ENCODE assay signal across 24 cellular contexts in the genomic region with DNA sequence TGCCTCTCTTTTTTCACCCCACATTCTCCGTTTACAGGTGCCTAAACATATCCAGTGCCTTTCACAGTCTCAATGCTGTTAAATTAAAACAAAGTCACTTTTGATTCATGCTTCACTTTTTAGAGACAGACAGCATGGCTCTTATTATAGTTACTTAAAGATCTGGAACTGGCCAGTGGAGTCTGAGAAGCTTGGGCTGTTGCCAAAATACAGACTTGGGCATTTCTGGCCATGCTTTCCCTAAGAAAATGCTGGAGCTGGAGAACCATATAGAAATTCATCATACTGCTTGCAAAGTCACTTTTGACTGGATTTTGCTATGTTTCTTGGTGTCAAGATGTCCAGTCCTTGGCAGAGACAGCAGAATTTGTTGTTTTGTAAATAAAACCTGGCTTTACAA. TPM values are rescaled to one million over a fixed set of nuclear protein-coding genes. Genes with fewer than 3 reads are reported as not detected.
DNase-seq lines count a peak whose midpoint lies in the region; ATAC-seq and TF ChIP-seq lines count a peak whose summit lies in the region.
"Had no signal": no experiment of that assay in that cellular context is flagged by ENCODE, and none has a peak within 500 bp of the region (broad histone marks: within the 10 kb centered on the region; RNA-seq: fewer than 3 reads in every experiment).

No MANE protein-coding gene starts in this region.

- H3K27ac Mint-ChIP-seq in activated T-cell treated with anti-CD3 and anti-CD28 coated beads, Interleukin-2, amount 50 U/mL, for 72 hours = peak overlapping the region; percentile 47
- H3K27ac Mint-ChIP-seq: activated naive CD8-positive, alpha-beta T cell treated with anti-CD3 and anti-CD28 coated beads for 36 hours; nephron progenitor cell; progenitor cell of endocrine pancreas had no signal

- peaks cover 3 to 4% of the 10 kb centered on the region in 2 donors for H3K36me3 Mint-ChIP-seq in activated T-cell treated with anti-CD3 and anti-CD28 coated beads, Interleukin-2, amount 50 U/mL, for 72 hours (ENCODE audit: insufficient read depth in 2 of 2)

- H3K27me3 ChIP-seq in SJCRH30 (no peaks in the 10 kb centered on the region), stomach (peaks cover 0 to 5% (median 0%) of the 10 kb centered on the region in 3 donors), Karpas-422 (ENCODE audit: low read length) (no peaks in the 10 kb centered on the region; the same call in 1 of the 2 replicates)
- H3K27me3 ChIP-seq in effector memory CD4-positive, alpha-beta T cell (replicated peaks; ENCODE audit: control insufficient read depth, insufficient read depth, low read length, poor library complexity, severe bottlenecking) = no peaks in the 10 kb centered on the region
- H3K27me3 ChIP-seq: body of pancreas had no signal

- no peaks in the 10 kb centered on the region for H4K20me1 ChIP-seq in Karpas-422 (ENCODE audit: insufficient read depth, low read depth, low read length)

- intact Hi-C loops in stomach (cut with DNase I; ENCODE audit: low total_unique reads) = no loop called here

- no peaks in the 10 kb centered on the region for H3K9me2 ChIP-seq in Karpas-422 (replicated peaks; ENCODE audit: insufficient read depth, low read length)

- H3K4me1 ChIP-seq in SJCRH30 = peaks cover 15% of the 10 kb centered on the region
- peaks cover 14 to 46% (median 34%) of the 10 kb centered on the region in 4 donors for H3K4me1 ChIP-seq in stomach
- peaks cover 13% of the 10 kb centered on the region for H3K4me1 ChIP-seq in Karpas-422 (ENCODE audit: low read length)
- H3K4me1 ChIP-seq in effector memory CD4-positive, alpha-beta T cell (ENCODE audit: control insufficient read depth, insufficient read depth, low read length, poor library complexity, severe bottlenecking) = peaks cover 40% of the 10 kb centered on the region

- H3K36me3 ChIP-seq in SJCRH30 = no peaks in the 10 kb centered on the region
- H3K36me3 ChIP-seq in stomach = no peaks in the 10 kb centered on the region
- H3K36me3 ChIP-seq in Karpas-422 (ENCODE audit: insufficient read depth, low read length) = no peaks in the 10 kb centered on the region
- no peaks in the 10 kb centered on the region for H3K36me3 ChIP-seq in effector memory CD4-positive, alpha-beta T cell (ENCODE audit: control insufficient read depth, insufficient read depth, low read length)
- H3K36me3 ChIP-seq: WERI-Rb-1 had no signal

- no peak for DNase-seq in activated T-cell treated with anti-CD3 and anti-CD28 coated beads, Interleukin-2, amount 50 U/mL, for 72 hours
- DNase-seq in activated T-cell treated with anti-CD3 and anti-CD28 coated beads, Interleukin-2, amount 50 U/mL, for 48 hours = no peak
- DNase-seq in SJCRH30 (no peak), fibroblast of the aortic adventitia (ENCODE audit: low read depth) (peak; percentile 52), stomach (no peak), Karpas-422 (no peak), anterior cingulate cortex (lab: John Stamatoyannopoulos, UW) (no peak)
- no peak for DNase-seq in effector memory CD4-positive, alpha-beta T cell
- DNase-seq: ACHN; activated CD4-positive, alpha-beta T cell treated with anti-CD3 and anti-CD28 coated beads, Interleukin-2, amount 50 U/mL, for 48 hours; activated naive CD8-positive, alpha-beta T cell treated with anti-CD3 and anti-CD28 coated beads for 36 hours; body of pancreas; DMS153; foreskin melanocyte; IMR-90; left cardiac atrium; MM.1S; NCI-H146; nephron progenitor cell; stimulated activated CD4-positive, alpha-beta T cell treated with anti-CD3 and anti-CD28 coated beads, Interleukin-4, amount 100 ng/mL, for 24 hours had no signal

- no peak for TF ChIP-seq CTCF in fibroblast of the aortic adventitia (IDR thresholded peaks at IDR 0.05; ENCODE audit: insufficient read depth, low read length)
- TF ChIP-seq CTCF in stomach (IDR thresholded peaks at IDR 0.05) = no peak

- H3K27ac ChIP-seq in SJCRH30 = peak overlapping the region; percentile 78
- H3K27ac ChIP-seq in stomach = peak overlapping the region in 4 of 5 donors; percentile 55 to 80 (median 70)
- no peak overlapping the region for H3K27ac ChIP-seq in Karpas-422 (ENCODE audit: low read length)
- H3K27ac ChIP-seq in effector memory CD4-positive, alpha-beta T cell (ENCODE audit: insufficient read depth, low read length, poor library complexity, severe bottlenecking) = no peak overlapping the region
- H3K27ac ChIP-seq: body of pancreas, C4-2B, WERI-Rb-1 had no signal

- no peak for ATAC-seq in activated T-cell treated with anti-CD3 and anti-CD28 coated beads, Interleukin-2, amount 50 U/mL, for 72 hours (replicated peaks in 1 of 2)
- ATAC-seq: body of pancreas, HCT116 had no signal

- H3K4me1 Mint-ChIP-seq in activated T-cell treated with anti-CD3 and anti-CD28 coated beads, Interleukin-2, amount 50 U/mL, for 72 hours (ENCODE audit: low read depth) = peaks cover 80% of the 10 kb centered on the region

- no peak overlapping the region for H3K4me2 ChIP-seq in Karpas-422 (ENCODE audit: low read depth, low read length, poor library complexity, severe bottlenecking)

- H3K4me3 ChIP-seq in SJCRH30 (no peak overlapping the region), fibroblast of the aortic adventitia (ENCODE audit: low read depth, low read length) (no peak overlapping the region), stomach (no peak overlapping the region), Karpas-422 (ENCODE audit: low read length) (no peak overlapping the region)
- no peak overlapping the region for H3K4me3 ChIP-seq in effector memory CD4-positive, alpha-beta T cell (ENCODE audit: insufficient read depth, low read depth, low read length, poor library complexity, severe bottlenecking)
- H3K4me3 ChIP-seq: body of pancreas had no signal

- no peaks in the 10 kb centered on the region for H3K9me3 Mint-ChIP-seq in activated T-cell treated with anti-CD3 and anti-CD28 coated beads, Interleukin-2, amount 50 U/mL, for 72 hours

- no peak for TF ChIP-seq EP300 in stomach (IDR thresholded peaks at IDR 0.05)

- no peak overlapping the region for H3K9ac ChIP-seq in Karpas-422 (ENCODE audit: low read length)

- no peak overlapping the region for H3K4me3 Mint-ChIP-seq in activated T-cell treated with anti-CD3 and anti-CD28 coated beads, Interleukin-2, amount 50 U/mL, for 72 hours
- H3K4me3 Mint-ChIP-seq: activated naive CD8-positive, alpha-beta T cell treated with anti-CD3 and anti-CD28 coated beads for 36 hours; nephron progenitor cell had no signal

- no peaks in the 10 kb centered on the region for H3K79me2 ChIP-seq in Karpas-422 (ENCODE audit: low read length)

- TF ChIP-seq POLR2A in stomach (IDR thresholded peaks at IDR 0.05) = no peak

- no peak overlapping the region for H2AFZ ChIP-seq in Karpas-422 (ENCODE audit: low read length)

- H3K27me3 Mint-ChIP-seq in activated T-cell treated with anti-CD3 and anti-CD28 coated beads, Interleukin-2, amount 50 U/mL, for 72 hours (ENCODE audit: low read depth) = no peaks in the 10 kb centered on the region
- H3K27me3 Mint-ChIP-seq: activated naive CD8-positive, alpha-beta T cell treated with anti-CD3 and anti-CD28 coated beads for 36 hours had no signal

- WGBS in stomach, 5 donors = 39 to 60% (median 59%) methylated on average over 1 of the region's 1 CpG

- no peaks in the 10 kb centered on the region for H3K9me3 ChIP-seq in SJCRH30 (replicated peaks)
- H3K9me3 ChIP-seq in stomach = no peaks in the 10 kb centered on the region
- H3K9me3 ChIP-seq in Karpas-422 (ENCODE audit: low read length) = no peaks in the 10 kb centered on the region
- H3K9me3 ChIP-seq in effector memory CD4-positive, alpha-beta T cell (ENCODE audit: control insufficient read depth, low read length) = no peaks in the 10 kb centered on the region
- H3K9me3 ChIP-seq: body of pancreas had no signal

RNA-seq across cellular contexts. Expression of gene GPR68, which starts 12.2 kb away (rescaled TPM):
- 10 to 100 TPM; 18.9 to 19.2 TPM for total RNA-seq in activated T-cell treated with anti-CD3 and anti-CD28 coated beads, Interleukin-2, amount 50 U/mL, for 72 hours
- total RNA-seq in SJCRH30 (2014; rRNA removed; shearing (Covaris generic)) = 0.18 TPM in 1 of 2 replicates, not detected in the other
- total RNA-seq in fibroblast of the aortic adventitia (ENCODE audit: low replicate concordance) (1.3 and 17.1 TPM in 2 replicates), stomach (10 to 100 TPM in 2 of 5 donors, 1 to 10 TPM in 1, not detected in 2; 4.0 to 19.3 (median 11.0) TPM)
- 10 to 100 TPM in 1 of 3 donors, 1 to 10 TPM in 2; 1.9 to 10.9 (median 7.2) TPM for polyA plus RNA-seq in stomach
- total RNA-seq in Karpas-422 (2014; rRNA removed; shearing (Covaris generic); ENCODE audit: low replicate concordance) = 0.36 TPM in 1 of 2 replicates, not detected in the other

Comparison
In these comparisons a context has a peak if more than half of its experiments do, and no peak if none do; other contexts are left out.
1. H3K27ac ChIP-seq: peak in SJCRH30 (single experiment) and stomach (4 of 5); none in Karpas-422 (single experiment) and effector memory CD4-positive, alpha-beta T cell (single experiment).